Comparison of ENCODE assay signal across 15 cellular contexts in genomic region chr11:12089041-12089440, GRCh38. TPM values are rescaled to one million over a fixed set of nuclear protein-coding genes. Genes with fewer than 3 reads are reported as not detected.
DNase-seq lines count a peak whose midpoint lies in the region; ATAC-seq and TF ChIP-seq lines count a peak whose summit lies in the region.
"Had no signal": no experiment of that assay in that cellular context is flagged by ENCODE, and none has a peak within 500 bp of the region (broad histone marks: within the 10 kb centered on the region; RNA-seq: fewer than 3 reads in every experiment).

No MANE protein-coding gene starts in this region.

- peaks cover 63% of the 10 kb centered on the region for H3K4me1 Mint-ChIP-seq in T-helper 2 cell treated with Interferon-gamma antibody and Interleukin-4, amounts not matched to agents 5 μg/mL and 100 μg/mL, for 36 hours (ENCODE audit: low read depth)

- H3K9me3 ChIP-seq in Panc1 (ENCODE audit: control insufficient read depth, insufficient read depth, low read depth, low read length) (no peaks in the 10 kb centered on the region; the same call in 1 of the 2 replicates), esophagus squamous epithelium (no peaks in the 10 kb centered on the region), skeletal muscle satellite cell (replicated peaks; ENCODE audit: low read length) (no peaks in the 10 kb centered on the region), prostate gland (no peaks in the 10 kb centered on the region)

- peak overlapping the region; percentile 66 for H3K27ac Mint-ChIP-seq in T-helper 2 cell treated with Interferon-gamma antibody and Interleukin-4, amounts not matched to agents 5 μg/mL and 100 μg/mL, for 36 hours

- CTCF ChIA-PET in Panc1 (lab: Charles Lee) = no interaction called here

- no peaks in the 10 kb centered on the region for H3K27me3 ChIP-seq in Panc1 (ENCODE audit: control insufficient read depth, insufficient read depth, low read length)
- no peaks in the 10 kb centered on the region for H3K27me3 ChIP-seq in esophagus squamous epithelium
- H3K27me3 ChIP-seq in skeletal muscle satellite cell (ENCODE audit: control insufficient read depth, insufficient read depth, low read length) = no peaks in the 10 kb centered on the region
- no peaks in the 10 kb centered on the region for H3K27me3 ChIP-seq in prostate gland (replicated peaks; ENCODE audit: insufficient read depth)

- H3K4me3 ChIP-seq in Panc1 (ENCODE audit: low read depth in 2 of 2, low read length in 2 of 2) (no peak overlapping the region), esophagus squamous epithelium (no peak overlapping the region), skeletal muscle satellite cell (ENCODE audit: low read length) (no peak overlapping the region), prostate gland (no peak overlapping the region)

- ATAC-seq in Panc1 (no peak), HG03432 (IDR thresholded peaks at IDR 0.05; ENCODE audit: unreplicated experiment) (no peak)
- ATAC-seq: sciatic nerve; stimulated activated naive CD8-positive, alpha-beta T cell treated with anti-CD3 and anti-CD28 coated beads, Interleukin-15, amount 100 ng/mL, for 72 hours had no signal

- TF ChIP-seq CTCF in Panc1 (IDR thresholded peaks at IDR 0.05) (no peak), esophagus squamous epithelium (IDR thresholded peaks at IDR 0.05) (no peak), prostate gland (IDR thresholded peaks at IDR 0.05) (no peak)

- H3K27ac ChIP-seq in Panc1 (ENCODE audit: low read length) (peak overlapping the region; percentile 67), esophagus squamous epithelium (peak overlapping the region in 3 of 4 donors; percentile 36 to 88 (median 79)), prostate gland (no peak overlapping the region)

- H3K9ac ChIP-seq in skeletal muscle satellite cell (ENCODE audit: low read depth, low read length) = peak overlapping the region; percentile 93

- H3K27me3 Mint-ChIP-seq in T-helper 2 cell treated with Interferon-gamma antibody and Interleukin-4, amounts not matched to agents 5 μg/mL and 100 μg/mL, for 36 hours (ENCODE audit: low read depth) = no peaks in the 10 kb centered on the region

- in situ Hi-C loops in Panc1 (cut with HindIII; ENCODE audit: low pct_unique_long_range_greater_than_20kb, low sequenced_read_pairs) = no loop called here

- intact Hi-C loops in Panc1 (cut with micrococcal nuclease; ENCODE audit: unreplicated experiment) = no loop called here
- intact Hi-C loops in esophagus squamous epithelium (cut with DNase I) = no loop called here
- intact Hi-C loops in prostate gland (cut with DNase I) = loop anchor here (10.0 kb wide), 1 partner anchor 346 kb away; no protein-coding TSS in a partner anchor

- peak overlapping the region; percentile 24 for H3K4me3 Mint-ChIP-seq in T-helper 2 cell treated with Interferon-gamma antibody and Interleukin-4, amounts not matched to agents 5 μg/mL and 100 μg/mL, for 36 hours

- BruUV-seq in Panc1 (replicated peaks; lab: Mats Ljungman, UMichigan) = no TSS peak

- DNase-seq in T-helper 2 cell treated with Interferon-gamma antibody and Interleukin-4, amounts not matched to agents 5 μg/mL and 100 μg/mL, for 36 hours (ENCODE audit: low spot score) = no peak
- DNase-seq in T-helper 2 cell = no peak
- DNase-seq in Panc1 (ENCODE audit: low read depth, low spot score) = no peak
- no peak for DNase-seq in esophagus squamous epithelium (lab: John Stamatoyannopoulos, UW)
- DNase-seq in prostate gland (ENCODE audit: low spot score) = no peak
- DNase-seq in NCI-H2196 treated with DMSO at 0.1 percent for 48 hours (lab: John Stamatoyannopoulos, UW; ENCODE audit: unreplicated experiment) = no peak
- DNase-seq: activated T-cell treated with anti-CD3 and anti-CD28 coated beads, Interleukin-2, amount 50 U/mL, for 48 hours; KBM-7; NCI-H1436; NCI-H446; OCI-M1; stimulated activated naive CD8-positive, alpha-beta T cell treated with anti-CD3 and anti-CD28 coated beads, Interleukin-15, amount 100 ng/mL, for 72 hours had no signal

- H3K4me2 ChIP-seq in skeletal muscle satellite cell (ENCODE audit: low read length) = no peak overlapping the region

- POLR2A ChIA-PET in Panc1 (lab: Charles Lee) = no interaction called here

- H3K36me3 Mint-ChIP-seq in T-helper 2 cell treated with Interferon-gamma antibody and Interleukin-4, amounts not matched to agents 5 μg/mL and 100 μg/mL, for 36 hours (ENCODE audit: low read depth) = peaks cover 2% of the 10 kb centered on the region

- H3K36me3 ChIP-seq in Panc1 (ENCODE audit: control insufficient read depth, insufficient read depth, low read length) (no peaks in the 10 kb centered on the region), esophagus squamous epithelium (no peaks in the 10 kb centered on the region), skeletal muscle satellite cell (ENCODE audit: insufficient read depth, low read length) (no peaks in the 10 kb centered on the region), prostate gland (no peaks in the 10 kb centered on the region)

- WGBS in esophagus squamous epithelium, 2 donors = 79 to 87% methylated on average over 3 to 4 of the region's 4 CpGs
- WGBS in prostate gland = 92% methylated on average over 4 of the region's 4 CpGs

- H3K9me3 Mint-ChIP-seq in T-helper 2 cell treated with Interferon-gamma antibody and Interleukin-4, amounts not matched to agents 5 μg/mL and 100 μg/mL, for 36 hours = no peaks in the 10 kb centered on the region

- TF ChIP-seq POLR2A in esophagus squamous epithelium (IDR thresholded peaks at IDR 0.05) (no peak), prostate gland (IDR thresholded peaks at IDR 0.05) (no peak)

- H3K4me1 ChIP-seq in Panc1 (ENCODE audit: control insufficient read depth, insufficient read depth, low read length) = peaks cover 51% of the 10 kb centered on the region
- H3K4me1 ChIP-seq in esophagus squamous epithelium = peaks cover 34 to 69% (median 55%) of the 10 kb centered on the region in 3 donors
- H3K4me1 ChIP-seq in skeletal muscle satellite cell (ENCODE audit: control insufficient read depth, insufficient read depth, low read length) = peaks cover 70% of the 10 kb centered on the region
- H3K4me1 ChIP-seq in prostate gland (replicated peaks) = no peaks in the 10 kb centered on the region

RNA-seq across cellular contexts. Expression of gene MICAL2, which starts 21.3 kb away (rescaled TPM):
- 199 TPM for total RNA-seq in Panc1 (2021; ENCODE audit: unreplicated experiment)
- 183 TPM for polyA plus RNA-seq in Panc1 (2012; ENCODE audit: insufficient read length)
- 10 to 100 TPM; 10.1 to 49.0 (median 19.8) TPM for total RNA-seq in esophagus squamous epithelium
- 25.6 and 43.9 TPM in 2 replicates for total RNA-seq in skeletal muscle satellite cell (2012; rRNA removed)
- total RNA-seq in prostate gland = 100 to 1,000 TPM in 1 of 2 donors, 10 to 100 TPM in 1; 13.1 to 285 TPM

Comparison
In these comparisons a context has a peak if more than half of its experiments do, and no peak if none do; other contexts are left out.
1. H3K27ac ChIP-seq: peak in Panc1 (single experiment) and esophagus squamous epithelium (3 of 4); none in prostate gland (0 of 2).